In the genomic region with DNA sequence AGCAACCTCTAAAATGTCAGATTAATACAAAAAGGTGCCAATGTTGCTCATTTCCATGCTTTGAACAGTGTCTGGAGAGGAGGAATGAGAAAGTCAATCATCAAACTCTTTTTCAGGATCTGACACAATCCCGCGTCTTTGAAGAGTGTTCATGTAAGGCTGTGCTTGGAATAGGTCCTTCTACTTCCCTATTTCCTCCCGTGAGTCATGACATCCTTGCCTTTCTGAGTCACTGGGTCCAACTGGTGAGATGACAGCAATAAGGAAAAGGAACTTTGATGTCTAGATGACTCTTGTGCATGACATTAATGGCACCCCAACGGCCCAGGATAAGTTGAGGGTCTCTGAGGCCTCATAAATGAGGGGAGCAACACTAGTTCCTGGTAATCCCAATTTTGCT, we compare ENCODE assay signal across 22 cellular contexts.
"Had no signal": no experiment of that assay in that cellular context is flagged by ENCODE, and none has a peak within 500 bp of the region (broad histone marks: within the 10 kb centered on the region; RNA-seq: fewer than 3 reads in every experiment).

No MANE protein-coding gene starts in this region.

- H3K9me3 ChIP-seq: adrenal gland, testis, uterus had no signal

- H3K4me3 Mint-ChIP-seq: activated B cell treated with CpG ODN at 0.5 μM for 24 hours; activated CD4-positive, alpha-beta T cell treated with anti-CD3 and anti-CD28 coated beads for 36 hours; activated naive CD8-positive, alpha-beta T cell; activated T-cell treated with anti-CD3 and anti-CD28 coated beads, Interleukin-2, amount 50 U/mL, for 24 hours; activated T-helper 17 cell treated with anti-CD3 and anti-CD28 coated beads, Interleukin-2, amount 50 U/mL, for 72 hours; central memory CD8-positive, alpha-beta T cell; effector memory CD8-positive, alpha-beta T cell; natural killer cell had no signal

- H3K27me3 Mint-ChIP-seq: activated B cell treated with CpG ODN at 0.5 μM for 24 hours; activated T-cell treated with anti-CD3 and anti-CD28 coated beads, Interleukin-2, amount 50 U/mL, for 24 hours; activated T-helper 17 cell treated with anti-CD3 and anti-CD28 coated beads, Interleukin-2, amount 50 U/mL, for 72 hours; central memory CD8-positive, alpha-beta T cell; effector memory CD8-positive, alpha-beta T cell had no signal

- H3K27ac Mint-ChIP-seq: activated B cell treated with CpG ODN at 0.5 μM for 24 hours; activated CD4-positive, alpha-beta T cell treated with anti-CD3 and anti-CD28 coated beads for 36 hours; activated naive CD8-positive, alpha-beta T cell; activated T-cell treated with anti-CD3 and anti-CD28 coated beads, Interleukin-2, amount 50 U/mL, for 24 hours; activated T-helper 17 cell treated with anti-CD3 and anti-CD28 coated beads, Interleukin-2, amount 50 U/mL, for 72 hours; effector memory CD8-positive, alpha-beta T cell; natural killer cell had no signal

- H3K27ac ChIP-seq: adrenal gland, esophagus muscularis mucosa, left lung, sigmoid colon, testis, uterus had no signal

- H3K36me3 ChIP-seq: adrenal gland, esophagus muscularis mucosa, left lung, sigmoid colon, uterus had no signal

- H3K4me1 ChIP-seq: adrenal gland, esophagus muscularis mucosa, left lung, sigmoid colon, uterus had no signal

- ATAC-seq: activated CD4-positive, alpha-beta T cell treated with anti-CD3 and anti-CD28 coated beads for 36 hours; activated T-helper 17 cell treated with anti-CD3 and anti-CD28 coated beads, Interleukin-2, amount 50 U/mL, for 72 hours; effector memory CD8-positive, alpha-beta T cell; left lung; natural killer cell had no signal

- H3K36me3 Mint-ChIP-seq: activated naive CD8-positive, alpha-beta T cell; natural killer cell had no signal

- H3K9me3 Mint-ChIP-seq: activated T-cell treated with anti-CD3 and anti-CD28 coated beads, Interleukin-2, amount 50 U/mL, for 24 hours had no signal

- DNase-seq: activated B cell treated with CpG ODN at 0.5 μM for 24 hours; activated CD4-positive, alpha-beta T cell treated with anti-CD3 and anti-CD28 coated beads for 36 hours; activated CD4-positive, alpha-beta T cell treated with anti-CD3 and anti-CD28 coated beads, Interleukin-2, amount 50 U/mL, for 4 hours; activated CD8-positive, alpha-beta memory T cell treated with anti-CD3 and anti-CD28 coated beads for 24 hours; activated CD8-positive, alpha-beta memory T cell treated with anti-CD3 and anti-CD28 coated beads, Interleukin-2, amount 50 U/mL, for 4 hours; activated naive CD4-positive, alpha-beta T cell; activated T-cell treated with anti-CD3 and anti-CD28 coated beads, Interleukin-2, amount 50 U/mL, for 24 hours; adrenal gland; effector memory CD8-positive, alpha-beta T cell; left lung; midbrain; natural killer cell; sigmoid colon; stimulated activated CD4-positive, alpha-beta T cell treated with anti-CD3 and anti-CD28 coated beads, Interleukin-2, amount 100 ng/mL, for 48 hours; stimulated activated naive CD4-positive, alpha-beta T cell; T1000; testis; uterus had no signal

- H3K4me1 Mint-ChIP-seq: activated B cell treated with CpG ODN at 0.5 μM for 24 hours; activated CD4-positive, alpha-beta T cell treated with anti-CD3 and anti-CD28 coated beads for 36 hours; activated T-helper 17 cell treated with anti-CD3 and anti-CD28 coated beads, Interleukin-2, amount 50 U/mL, for 72 hours; central memory CD8-positive, alpha-beta T cell; natural killer cell had no signal

- H3K4me3 ChIP-seq: adrenal gland, esophagus muscularis mucosa, left lung, sigmoid colon, testis, uterus had no signal

- H3K27me3 ChIP-seq: adrenal gland, esophagus muscularis mucosa, sigmoid colon, testis, uterus had no signal
